14 cellular contexts compared by ENCODE assay signal in genomic region chr9:19431361-19432171, GRCh38. TPM values are rescaled to one million over a fixed set of nuclear protein-coding genes. Genes with fewer than 3 reads are reported as not detected.
A peak's percentile ranks its signal among the peaks of the same experiment; 100 is the strongest.
DNase-seq lines count a peak whose midpoint lies in the region; ATAC-seq and TF ChIP-seq lines count a peak whose summit lies in the region.
"Had no signal": no experiment of that assay in that cellular context is flagged by ENCODE, and none has a peak within 500 bp of the region (broad histone marks: within the 10 kb centered on the region; RNA-seq: fewer than 3 reads in every experiment).

No MANE protein-coding gene starts in this region.

- H4K8ac ChIP-seq in mesenchymal stem cell (ENCODE audit: low read length), result no peak overlapping the region

- H3K4ac ChIP-seq in mesenchymal stem cell (ENCODE audit: low read depth in 1 of 2, low read length in 2 of 2), result no peak overlapping the region

- no peaks in the 10 kb centered on the region for H3K79me1 ChIP-seq in mesenchymal stem cell (replicated peaks; ENCODE audit: low read length, poor library complexity, severe bottlenecking)

- H2AFZ ChIP-seq in mesenchymal stem cell (ENCODE audit: low read depth, low read length), result no peak overlapping the region
- no peak overlapping the region for H2AFZ ChIP-seq in GM23338

- no peaks in the 10 kb centered on the region for H3K9me3 ChIP-seq in SK-N-MC (ENCODE audit: low read depth, low read length)
- H3K9me3 ChIP-seq in mesenchymal stem cell (ENCODE audit: control insufficient read depth, low read length), result no peaks in the 10 kb centered on the region
- H3K9me3 ChIP-seq in gastrocnemius medialis, result no peaks in the 10 kb centered on the region

- H2BK5ac ChIP-seq in mesenchymal stem cell (ENCODE audit: low read depth, low read length, poor library complexity, severe bottlenecking), result no peak overlapping the region

- H3K4me3 ChIP-seq in SK-N-MC, result no peak overlapping the region
- no peak overlapping the region for H3K4me3 ChIP-seq in fibroblast of mammary gland (ENCODE audit: control insufficient read depth, low read depth, low read length)
- H3K4me3 ChIP-seq in mesenchymal stem cell (ENCODE audit: insufficient read depth in 1 of 2, low read depth in 1 of 2, low read length in 2 of 2), result peak overlapping the region in 1 of 2 experiments; percentile 1
- H3K4me3 ChIP-seq in gastrocnemius medialis, result no peak overlapping the region
- H3K4me3 ChIP-seq in GM23338, result no peak overlapping the region
- H3K4me3 ChIP-seq: skin epidermis had no signal

- no peak overlapping the region for H3K4me2 ChIP-seq in mesenchymal stem cell (ENCODE audit: low read length, poor library complexity, severe bottlenecking)
- no peak overlapping the region for H3K4me2 ChIP-seq in GM23338

- no peaks in the 10 kb centered on the region for H3K9me2 ChIP-seq in GM23338 (ENCODE audit: insufficient read depth)

- no peak overlapping the region for H3K27ac Mint-ChIP-seq in GM23338
- H3K27ac Mint-ChIP-seq: activated T-cell treated with anti-CD3 and anti-CD28 coated beads, Interleukin-2, amount 50 U/mL, for 72 hours; naive B cell; stimulated activated naive CD8-positive, alpha-beta T cell treated with anti-CD3 and anti-CD28 coated beads, Interleukin-15, Interleukin-2, amounts not matched to agents 100 ng/mL and 50 ng/mL, for 24 hours had no signal

- TF ChIP-seq CTCF in fibroblast of mammary gland (conservative IDR thresholded peaks at IDR 0.05; ENCODE audit: control insufficient read depth, insufficient read depth, low read depth, low read length), result no peak
- TF ChIP-seq CTCF in gastrocnemius medialis (IDR thresholded peaks at IDR 0.05 in 4 of 5, conservative IDR thresholded peaks at IDR 0.05 in 1 of 5), result no peak
- TF ChIP-seq CTCF in GM23338 (conservative IDR thresholded peaks at IDR 0.05; ENCODE audit: low read depth in 2 of 2), result no peak

- in situ Hi-C loops in gastrocnemius medialis (cut with MboI; ENCODE audit: low sequenced_read_pairs in 4 of 4), result no loop called here

- ATAC-seq in gastrocnemius medialis, result peak; percentile 75 to 80
- no peak for ATAC-seq in HG03439 (IDR thresholded peaks at IDR 0.05; ENCODE audit: unreplicated experiment)
- ATAC-seq in HG03432 (IDR thresholded peaks at IDR 0.05; ENCODE audit: unreplicated experiment), result no peak
- no peak for ATAC-seq in GM23338
- ATAC-seq: activated T-cell treated with anti-CD3 and anti-CD28 coated beads, Interleukin-2, amount 50 U/mL, for 72 hours had no signal

- H2AK5ac ChIP-seq in mesenchymal stem cell (ENCODE audit: low read length, severe bottlenecking), result no peak overlapping the region

- no peak overlapping the region for H2BK12ac ChIP-seq in mesenchymal stem cell (ENCODE audit: low read length in 2 of 2)

- peaks cover 5% of the 10 kb centered on the region for H3K27me3 Mint-ChIP-seq in GM23338 (ENCODE audit: insufficient read depth, low read depth, poor library complexity)
- H3K27me3 Mint-ChIP-seq: naive B cell; stimulated activated naive CD8-positive, alpha-beta T cell treated with anti-CD3 and anti-CD28 coated beads, Interleukin-15, Interleukin-2, amounts not matched to agents 100 ng/mL and 50 ng/mL, for 24 hours had no signal

- H3K36me3 ChIP-seq in SK-N-MC (ENCODE audit: insufficient read depth, low read length), result no peaks in the 10 kb centered on the region
- peaks cover 3 to 14% of the 10 kb centered on the region in 2 experiments for H3K36me3 ChIP-seq in mesenchymal stem cell (ENCODE audit: control insufficient read depth in 1 of 2, insufficient read depth in 2 of 2, low read depth in 1 of 2, low read length in 2 of 2)
- no peaks in the 10 kb centered on the region for H3K36me3 ChIP-seq in gastrocnemius medialis
- peaks cover 13% of the 10 kb centered on the region for H3K36me3 ChIP-seq in GM23338 (ENCODE audit: insufficient read depth)

- H3K9me3 Mint-ChIP-seq in GM23338, result peaks cover 13% of the 10 kb centered on the region
- H3K9me3 Mint-ChIP-seq: activated T-cell treated with anti-CD3 and anti-CD28 coated beads, Interleukin-2, amount 50 U/mL, for 72 hours; stimulated activated naive CD8-positive, alpha-beta T cell treated with anti-CD3 and anti-CD28 coated beads, Interleukin-15, Interleukin-2, amounts not matched to agents 100 ng/mL and 50 ng/mL, for 24 hours had no signal

- peaks cover 5% of the 10 kb centered on the region for H3K4me1 Mint-ChIP-seq in GM23338
- H3K4me1 Mint-ChIP-seq: naive B cell had no signal

- H4K20me1 ChIP-seq in GM23338 (replicated peaks; ENCODE audit: insufficient read depth), result no peaks in the 10 kb centered on the region

- no peak overlapping the region for H3K23ac ChIP-seq in mesenchymal stem cell (ENCODE audit: low read length in 2 of 2)

- no peaks in the 10 kb centered on the region for H3K79me2 ChIP-seq in GM23338 (replicated peaks; ENCODE audit: insufficient read depth)

- 0 out of 2 replicates have a peak, but pooled peaks cover 3% of the 10 kb centered on the region for H3F3A ChIP-seq in GM23338 (replicated peaks; ENCODE audit: low read depth)

- H3K4me3 Mint-ChIP-seq in GM23338, result no peak overlapping the region
- H3K4me3 Mint-ChIP-seq: activated T-cell treated with anti-CD3 and anti-CD28 coated beads, Interleukin-2, amount 50 U/mL, for 72 hours; naive B cell; stimulated activated naive CD8-positive, alpha-beta T cell treated with anti-CD3 and anti-CD28 coated beads, Interleukin-15, Interleukin-2, amounts not matched to agents 100 ng/mL and 50 ng/mL, for 24 hours had no signal

- H3K36me3 Mint-ChIP-seq in GM23338 (ENCODE audit: low read depth), result peaks cover 43% of the 10 kb centered on the region

- intact Hi-C loops in gastrocnemius medialis (cut with DNase I; ENCODE audit: low total_unique reads), result no loop called here

- no peak for DNase-seq in SK-N-MC (ENCODE audit: low read depth, low spot score)
- peak; percentile 62 for DNase-seq in fibroblast of mammary gland (ENCODE audit: low read depth)
- DNase-seq in mesenchymal stem cell, result no peak
- DNase-seq in gastrocnemius medialis, result peak; percentile 32 to 63
- no peak for DNase-seq in OCI-M2 (lab: John Stamatoyannopoulos, UW; ENCODE audit: unreplicated experiment)
- DNase-seq in GM23338 (ENCODE audit: low spot score), result no peak
- DNase-seq: activated CD4-positive, alpha-beta T cell treated with anti-CD3 and anti-CD28 coated beads, Interleukin-2, amount 50 U/mL, for 48 hours; activated T-cell treated with anti-CD3 and anti-CD28 coated beads, Interleukin-2, amount 50 U/mL, for 72 hours; anterior cingulate cortex; naive B cell had no signal

- peak in 1 of 2 donors; percentile 14 for TF ChIP-seq POLR2A in gastrocnemius medialis (IDR thresholded peaks at IDR 0.05)

- H3K18ac ChIP-seq in mesenchymal stem cell (ENCODE audit: low read depth in 1 of 2, low read length in 2 of 2), result no peak overlapping the region

- H3K9ac ChIP-seq in SK-N-MC (ENCODE audit: insufficient read length) (no peak overlapping the region), mesenchymal stem cell (ENCODE audit: low read length) (peak overlapping the region; percentile 11)

- H3K4me1 ChIP-seq in mesenchymal stem cell (ENCODE audit: control insufficient read depth, insufficient read depth, low read depth, low read length) (peaks cover 3% of the 10 kb centered on the region), gastrocnemius medialis (peaks cover 10% of the 10 kb centered on the region in 2 donors), GM23338 (ENCODE audit: insufficient read depth) (0 out of 2 replicates have a peak, but pooled peaks cover 4% of the 10 kb centered on the region)

- peak overlapping the region; percentile 68 for H3K27ac ChIP-seq in SK-N-MC
- no peak overlapping the region for H3K27ac ChIP-seq in mesenchymal stem cell (ENCODE audit: low read length, poor library complexity, severe bottlenecking)
- H3K27ac ChIP-seq in gastrocnemius medialis, result peak overlapping the region; percentile 51 to 74 (median 65)
- H3K27ac ChIP-seq in GM23338 (ENCODE audit: low read depth), result no peak overlapping the region; the same call in 1 of the 2 replicates

- no peak overlapping the region for H2BK120ac ChIP-seq in mesenchymal stem cell (ENCODE audit: low read depth, low read length)

- no peak overlapping the region for H4K91ac ChIP-seq in mesenchymal stem cell (ENCODE audit: low read length)

- H3K14ac ChIP-seq in mesenchymal stem cell (ENCODE audit: low read length in 2 of 2), result no peak overlapping the region

- H2BK15ac ChIP-seq in mesenchymal stem cell (ENCODE audit: low read depth, poor library complexity, severe bottlenecking), result no peak overlapping the region

- WGBS in mesenchymal stem cell, result 49% methylated on average over 12 of the region's 14 CpGs

- H3K27me3 ChIP-seq in mesenchymal stem cell (ENCODE audit: control insufficient read depth in 1 of 2, insufficient read depth in 1 of 2, low read length in 2 of 2), result no peaks in the 10 kb centered on the region
- H3K27me3 ChIP-seq in gastrocnemius medialis, result no peaks in the 10 kb centered on the region
- H3K27me3 ChIP-seq in GM23338 (ENCODE audit: insufficient read depth), result no peaks in the 10 kb centered on the region

RNA-seq across cellular contexts. Expression of gene ACER2, which starts 22.8 kb away (rescaled TPM):
- polyA plus RNA-seq in mesenchymal stem cell (2013, experiment 1 of 2), result 2.0 TPM
- 2.2 TPM for polyA plus RNA-seq in mesenchymal stem cell (2013, experiment 2 of 2)
- 1 to 10 TPM; 1.7 to 4.8 (median 2.4) TPM for total RNA-seq in gastrocnemius medialis
- total RNA-seq in GM23338 (2014; rRNA removed; shearing (Covaris generic)), result 11.6 and 14.6 TPM in 2 replicates
- 0.87 and 1.3 TPM in 2 replicates for polyA plus RNA-seq in GM23338 (2016; fragmentation: Nextera tagmentation; extraction: Ambion mirVana)

RNA-seq across cellular contexts. Expression of gene RPS6, which starts 51.5 kb away (rescaled TPM):
- 2,082 TPM for polyA plus RNA-seq in mesenchymal stem cell (2013, experiment 1 of 2)
- polyA plus RNA-seq in mesenchymal stem cell (2013, experiment 2 of 2), result 2,286 TPM
- 100 to 1,000 TPM; 501 to 832 (median 770) TPM for total RNA-seq in gastrocnemius medialis
- total RNA-seq in GM23338 (2014; rRNA removed; shearing (Covaris generic)), result 1,381 and 1,563 TPM in 2 replicates
- 2,733 and 2,894 TPM in 2 replicates for polyA plus RNA-seq in GM23338 (2016; fragmentation: Nextera tagmentation; extraction: Ambion mirVana)

Comparison
In these comparisons a context has a peak if more than half of its experiments do, and no peak if none do; other contexts are left out.
1. DNase-seq: peak in fibroblast of mammary gland (single experiment) and gastrocnemius medialis (2 of 2); none in SK-N-MC (single experiment), mesenchymal stem cell (single experiment), OCI-M2 (single experiment) and GM23338 (single experiment).
2. H3K27ac ChIP-seq: peak in SK-N-MC (single experiment) and gastrocnemius medialis (4 of 4); none in mesenchymal stem cell (single experiment) and GM23338 (single experiment).
3. ATAC-seq: peak in gastrocnemius medialis (2 of 2); none in HG03439 (single experiment), HG03432 (single experiment) and GM23338 (single experiment).